In the genomic region with DNA sequence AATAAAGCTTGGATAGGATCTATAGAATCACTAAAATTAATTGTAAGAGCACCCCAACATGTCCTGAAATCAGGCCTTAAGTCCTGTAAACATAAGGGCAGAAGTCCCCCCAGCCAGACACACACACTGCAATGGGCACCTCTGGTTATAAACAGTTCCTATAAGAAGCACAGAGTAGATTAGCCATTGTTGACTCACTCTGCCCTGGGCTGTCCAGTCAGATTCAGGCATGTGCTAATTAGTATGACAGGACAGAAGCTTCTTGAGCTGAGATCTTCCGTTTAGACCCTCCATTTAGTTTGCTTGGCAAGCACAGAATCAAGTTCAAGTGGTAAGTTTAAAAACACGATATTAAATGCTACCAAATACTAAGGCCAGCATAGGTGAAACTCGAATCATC, we compare ENCODE assay signal across 19 cellular contexts. TPM values are rescaled to one million over a fixed set of nuclear protein-coding genes. Genes with fewer than 3 reads are reported as not detected.
DNase-seq lines count a peak whose midpoint lies in the region; FAIRE-seq and TF ChIP-seq lines count a peak whose summit lies in the region.
"Had no signal": no experiment of that assay in that cellular context is flagged by ENCODE, and none has a peak within 500 bp of the region (broad histone marks: within the 10 kb centered on the region; RNA-seq: fewer than 3 reads in every experiment).

No MANE protein-coding gene starts in this region.

- H3K27me3 ChIP-seq in MG63: no peaks in the 10 kb centered on the region
- no peaks in the 10 kb centered on the region for H3K27me3 ChIP-seq in bronchial epithelial cell (ENCODE audit: control insufficient read depth, insufficient read depth, low read length)
- H3K27me3 ChIP-seq: cardiac muscle cell, tibial nerve had no signal

- peak; percentile 47 for FAIRE-seq in bronchial epithelial cell (lab: Jason Lieb, UNC)
- FAIRE-seq: TTC549 had no signal

- H3K4me3 ChIP-seq in MG63 (no peak overlapping the region), bronchial epithelial cell (ENCODE audit: low read depth, low read length) (no peak overlapping the region)
- H3K4me3 ChIP-seq: cardiac muscle cell, skin epidermis, tibial nerve had no signal

- H3K9me3 ChIP-seq in MG63: no peaks in the 10 kb centered on the region
- H3K9me3 ChIP-seq: tibial nerve had no signal

- DNase-seq in EH (ENCODE audit: low read depth) (peak; percentile 89), MG63 (peak; percentile 63), bronchial epithelial cell (ENCODE audit: low read depth) (peak; percentile 94), kidney tubule cell (ENCODE audit: low spot score) (peak; percentile 61), GM19240 (ENCODE audit: insufficient read length, low spot score) (no peak)
- no peak for DNase-seq in activated CD4-positive, alpha-beta T cell treated with anti-CD3 and anti-CD28 coated beads for 4 hours
- DNase-seq in activated CD8-positive, alpha-beta memory T cell treated with anti-CD3 and anti-CD28 coated beads, Interleukin-2, amount 50 U/mL, for 48 hours: no peak
- DNase-seq in activated CD8-positive, alpha-beta memory T cell treated with anti-CD3 and anti-CD28 coated beads for 24 hours: no peak
- DNase-seq: activated CD4-positive, alpha-beta T cell treated with anti-CD3 and anti-CD28 coated beads, Interleukin-2, amount 10 ng/mL, durations not matched to agents 24 days and 14 days; activated effector memory CD4-positive, alpha-beta T cell treated with Interleukin-2 at 50 U/mL for 16 hours; dermis blood vessel endothelial cell; DMS79 treated with DMSO at 0.1 percent for 48 hours; NCI-H510A treated with DMSO at 0.1 percent for 48 hours; stimulated activated CD4-positive, alpha-beta T cell treated with anti-CD3 and anti-CD28 coated beads, Interleukin-2, amount 100 ng/mL, for 48 hours; stimulated activated naive CD8-positive, alpha-beta T cell treated with anti-CD3 and anti-CD28 coated beads, Interleukin-15, Interleukin-2, amounts not matched to agents 100 U/mL and 50 U/mL, for 24 hours had no signal

- TF ChIP-seq CTCF in bronchial epithelial cell (IDR thresholded peaks at IDR 0.05; ENCODE audit: insufficient read depth, low read length, severe bottlenecking): no peak

- no peaks in the 10 kb centered on the region for H3K36me3 ChIP-seq in MG63
- no peaks in the 10 kb centered on the region for H3K36me3 ChIP-seq in bronchial epithelial cell (ENCODE audit: control insufficient read depth, insufficient read depth, low read length)
- H3K36me3 ChIP-seq: cardiac muscle cell, tibial nerve had no signal

RNA-seq across cellular contexts. Expression of gene DENND1B, which starts 11.8 kb away (rescaled TPM):
- 7.4 and 12.7 TPM in 2 replicates for total RNA-seq in MG63 (2014; rRNA removed; shearing (Covaris generic); ENCODE audit: low replicate concordance)
- total RNA-seq in bronchial epithelial cell: 15.5 and 30.3 TPM in 2 replicates

Comparison
In these comparisons a context has a peak if more than half of its experiments do, and no peak if none do; other contexts are left out.
1. DNase-seq: peak in EH (single experiment), MG63 (single experiment), bronchial epithelial cell (single experiment) and kidney tubule cell (single experiment); none in GM19240 (single experiment), activated CD4-positive, alpha-beta T cell treated with anti-CD3 and anti-CD28 coated beads for 4 hours (0 of 2), activated CD8-positive, alpha-beta memory T cell treated with anti-CD3 and anti-CD28 coated beads, Interleukin-2, amount 50 U/mL, for 48 hours (single experiment) and activated CD8-positive, alpha-beta memory T cell treated with anti-CD3 and anti-CD28 coated beads for 24 hours (single experiment).